In the genomic region with DNA sequence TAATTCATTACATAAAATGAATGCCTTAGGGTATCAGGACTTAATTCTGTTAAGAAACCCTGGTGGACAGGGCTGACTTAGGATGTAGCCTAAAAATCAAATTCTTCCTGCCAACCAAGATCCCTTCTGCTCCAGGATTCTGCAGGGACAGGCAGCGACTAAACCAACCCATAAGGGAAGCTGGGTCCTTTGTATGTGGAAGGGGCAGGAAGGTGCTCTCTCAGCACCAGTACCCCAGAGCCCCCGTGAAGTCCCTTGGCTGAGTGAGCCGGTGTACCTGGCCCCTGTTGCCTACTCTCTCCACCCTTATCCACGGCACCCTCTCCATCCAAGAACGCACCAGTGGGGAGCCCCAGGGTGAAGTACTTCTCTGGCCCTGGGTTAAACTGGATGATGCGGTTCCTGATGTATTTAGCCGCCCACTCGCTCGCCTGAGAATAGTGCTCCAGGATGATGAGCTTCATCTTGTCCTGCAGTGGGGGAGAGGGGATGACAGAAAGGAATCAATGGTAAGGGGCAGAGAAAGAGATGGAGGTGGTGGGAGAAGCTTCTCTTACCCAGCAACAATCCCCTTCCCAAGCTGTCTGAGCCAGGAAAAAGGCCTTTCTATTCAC, we compare ENCODE assay signal across 1 cellular context.
TF ChIP-seq lines count a peak whose summit lies in the region.

No MANE protein-coding gene starts in this region.

TF ChIP-seq in GM23338, 12 proteins besides CTCF, POLR2A, EP300 and RAD21 (continued from another document):
- TF ChIP-seq, protein P1, sequence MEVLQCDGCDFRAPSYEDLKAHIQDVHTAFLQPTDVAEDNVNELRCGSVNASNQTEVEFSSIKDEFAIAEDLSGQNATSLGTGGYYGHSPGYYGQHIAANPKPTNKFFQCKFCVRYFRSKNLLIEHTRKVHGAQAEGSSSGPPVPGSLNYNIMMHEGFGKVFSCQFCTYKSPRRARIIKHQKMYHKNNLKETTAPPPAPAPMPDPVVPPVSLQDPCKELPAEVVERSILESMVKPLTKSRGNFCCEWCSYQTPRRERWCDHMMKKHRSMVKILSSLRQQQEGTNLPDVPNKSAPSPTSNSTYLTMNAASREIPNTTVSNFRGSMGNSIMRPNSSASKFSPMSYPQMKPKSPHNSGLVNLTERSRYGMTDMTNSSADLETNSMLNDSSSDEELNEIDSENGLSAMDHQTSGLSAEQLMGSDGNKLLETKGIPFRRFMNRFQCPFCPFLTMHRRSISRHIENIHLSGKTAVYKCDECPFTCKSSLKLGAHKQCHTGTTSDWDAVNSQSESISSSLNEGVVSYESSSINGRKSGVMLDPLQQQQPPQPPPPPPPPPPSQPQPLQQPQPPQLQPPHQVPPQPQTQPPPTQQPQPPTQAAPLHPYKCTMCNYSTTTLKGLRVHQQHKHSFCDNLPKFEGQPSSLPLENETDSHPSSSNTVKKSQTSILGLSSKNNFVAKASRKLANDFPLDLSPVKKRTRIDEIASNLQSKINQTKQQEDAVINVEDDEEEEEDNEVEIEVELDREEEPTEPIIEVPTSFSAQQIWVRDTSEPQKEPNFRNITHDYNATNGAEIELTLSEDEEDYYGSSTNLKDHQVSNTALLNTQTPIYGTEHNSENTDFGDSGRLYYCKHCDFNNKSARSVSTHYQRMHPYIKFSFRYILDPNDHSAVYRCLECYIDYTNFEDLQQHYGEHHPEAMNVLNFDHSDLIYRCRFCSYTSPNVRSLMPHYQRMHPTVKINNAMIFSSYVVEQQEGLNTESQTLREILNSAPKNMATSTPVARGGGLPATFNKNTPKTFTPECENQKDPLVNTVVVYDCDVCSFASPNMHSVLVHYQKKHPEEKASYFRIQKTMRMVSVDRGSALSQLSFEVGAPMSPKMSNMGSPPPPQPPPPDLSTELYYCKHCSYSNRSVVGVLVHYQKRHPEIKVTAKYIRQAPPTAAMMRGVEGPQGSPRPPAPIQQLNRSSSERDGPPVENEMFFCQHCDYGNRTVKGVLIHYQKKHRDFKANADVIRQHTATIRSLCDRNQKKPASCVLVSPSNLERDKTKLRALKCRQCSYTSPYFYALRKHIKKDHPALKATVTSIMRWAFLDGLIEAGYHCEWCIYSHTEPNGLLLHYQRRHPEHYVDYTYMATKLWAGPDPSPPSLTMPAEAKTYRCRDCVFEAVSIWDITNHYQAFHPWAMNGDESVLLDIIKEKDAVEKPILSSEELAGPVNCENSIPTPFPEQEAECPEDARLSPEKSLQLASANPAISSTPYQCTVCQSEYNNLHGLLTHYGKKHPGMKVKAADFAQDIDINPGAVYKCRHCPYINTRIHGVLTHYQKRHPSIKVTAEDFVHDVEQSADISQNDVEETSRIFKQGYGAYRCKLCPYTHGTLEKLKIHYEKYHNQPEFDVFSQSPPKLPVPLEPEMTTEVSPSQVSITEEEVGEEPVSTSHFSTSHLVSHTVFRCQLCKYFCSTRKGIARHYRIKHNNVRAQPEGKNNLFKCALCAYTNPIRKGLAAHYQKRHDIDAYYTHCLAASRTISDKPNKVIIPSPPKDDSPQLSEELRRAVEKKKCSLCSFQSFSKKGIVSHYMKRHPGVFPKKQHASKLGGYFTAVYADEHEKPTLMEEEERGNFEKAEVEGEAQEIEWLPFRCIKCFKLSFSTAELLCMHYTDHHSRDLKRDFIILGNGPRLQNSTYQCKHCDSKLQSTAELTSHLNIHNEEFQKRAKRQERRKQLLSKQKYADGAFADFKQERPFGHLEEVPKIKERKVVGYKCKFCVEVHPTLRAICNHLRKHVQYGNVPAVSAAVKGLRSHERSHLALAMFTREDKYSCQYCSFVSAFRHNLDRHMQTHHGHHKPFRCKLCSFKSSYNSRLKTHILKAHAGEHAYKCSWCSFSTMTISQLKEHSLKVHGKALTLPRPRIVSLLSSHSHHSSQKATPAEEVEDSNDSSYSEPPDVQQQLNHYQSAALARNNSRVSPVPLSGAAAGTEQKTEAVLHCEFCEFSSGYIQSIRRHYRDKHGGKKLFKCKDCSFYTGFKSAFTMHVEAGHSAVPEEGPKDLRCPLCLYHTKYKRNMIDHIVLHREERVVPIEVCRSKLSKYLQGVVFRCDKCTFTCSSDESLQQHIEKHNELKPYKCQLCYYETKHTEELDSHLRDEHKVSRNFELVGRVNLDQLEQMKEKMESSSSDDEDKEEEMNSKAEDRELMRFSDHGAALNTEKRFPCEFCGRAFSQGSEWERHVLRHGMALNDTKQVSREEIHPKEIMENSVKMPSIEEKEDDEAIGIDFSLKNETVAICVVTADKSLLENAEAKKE (CRISPR knock-in tag; IDR thresholded peaks at IDR 0.05) = no peak
- TF ChIP-seq, protein P2, sequence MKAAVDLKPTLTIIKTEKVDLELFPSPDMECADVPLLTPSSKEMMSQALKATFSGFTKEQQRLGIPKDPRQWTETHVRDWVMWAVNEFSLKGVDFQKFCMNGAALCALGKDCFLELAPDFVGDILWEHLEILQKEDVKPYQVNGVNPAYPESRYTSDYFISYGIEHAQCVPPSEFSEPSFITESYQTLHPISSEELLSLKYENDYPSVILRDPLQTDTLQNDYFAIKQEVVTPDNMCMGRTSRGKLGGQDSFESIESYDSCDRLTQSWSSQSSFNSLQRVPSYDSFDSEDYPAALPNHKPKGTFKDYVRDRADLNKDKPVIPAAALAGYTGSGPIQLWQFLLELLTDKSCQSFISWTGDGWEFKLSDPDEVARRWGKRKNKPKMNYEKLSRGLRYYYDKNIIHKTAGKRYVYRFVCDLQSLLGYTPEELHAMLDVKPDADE (IDR thresholded peaks at IDR 0.05) = no peak
